In genomic region chr3:127671523-127672428, GRCh38 we compare ENCODE assay signal across 8 cellular contexts. TPM values are rescaled to one million over a fixed set of nuclear protein-coding genes. Genes with fewer than 3 reads are reported as not detected.
DNase-seq lines count a peak whose midpoint lies in the region; ATAC-seq and TF ChIP-seq lines count a peak whose summit lies in the region.

No MANE protein-coding gene starts in this region.

- H3F3A ChIP-seq in neural cell (ENCODE audit: insufficient read depth, low read length, poor library complexity, severe bottlenecking), result no peaks in the 10 kb centered on the region

- H3K9ac ChIP-seq in neural cell (ENCODE audit: low read length), result no peak overlapping the region

- H4K20me1 ChIP-seq in neural cell (ENCODE audit: insufficient read depth), result no peaks in the 10 kb centered on the region

- no peak for TF ChIP-seq RAD21 in neural cell (conservative IDR thresholded peaks at IDR 0.05)

- H3K36me3 ChIP-seq in BJ (ENCODE audit: control insufficient read depth, insufficient read depth, low read length), result peaks cover 7% of the 10 kb centered on the region; the same call in 1 of the 2 replicates
- peaks cover 6 to 17% (median 13%) of the 10 kb centered on the region in 4 donors for H3K36me3 ChIP-seq in esophagus muscularis mucosa
- H3K36me3 ChIP-seq in neural cell (ENCODE audit: insufficient read depth, low read length), result no peaks in the 10 kb centered on the region

- 83% methylated on average over 6 of the region's 44 CpGs for WGBS in esophagus muscularis mucosa

- H3K4me2 ChIP-seq in neural cell (ENCODE audit: low read length), result no peak overlapping the region

- H3K27me3 ChIP-seq in BJ (ENCODE audit: control insufficient read depth, insufficient read depth, low read length) (no peaks in the 10 kb centered on the region), esophagus muscularis mucosa (no peaks in the 10 kb centered on the region), neural cell (ENCODE audit: insufficient read depth, low read depth, low read length) (no peaks in the 10 kb centered on the region)

- no peaks in the 10 kb centered on the region for H3K9me3 ChIP-seq in esophagus muscularis mucosa
- H3K9me3 ChIP-seq in neural cell (ENCODE audit: low read length), result no peaks in the 10 kb centered on the region

- peaks cover 22 to 45% (median 41%) of the 10 kb centered on the region in 4 donors for H3K4me1 ChIP-seq in esophagus muscularis mucosa

- H3K27ac ChIP-seq in esophagus muscularis mucosa (replicated peaks in 1 of 4) (peak overlapping the region; percentile 90 to 95 (median 94)), neural cell (ENCODE audit: low read length) (no peak overlapping the region)

- TF ChIP-seq EP300 in esophagus muscularis mucosa (IDR thresholded peaks at IDR 0.05) (no peak), neural cell (conservative IDR thresholded peaks at IDR 0.05; ENCODE audit: poor library complexity, severe bottlenecking) (no peak)

- H3K9me2 ChIP-seq in neural cell (ENCODE audit: insufficient read depth, low read length), result no peaks in the 10 kb centered on the region

- TF ChIP-seq POLR2A in esophagus muscularis mucosa (IDR thresholded peaks at IDR 0.05; ENCODE audit: low read depth), result no peak

- no peaks in the 10 kb centered on the region for H3K79me2 ChIP-seq in neural cell (replicated peaks; ENCODE audit: insufficient read depth, low read length)

- TF ChIP-seq CTCF in BJ (IDR thresholded peaks at IDR 0.05; ENCODE audit: insufficient read depth, low read depth, low read length), result no peak
- no peak for TF ChIP-seq CTCF in esophagus muscularis mucosa (IDR thresholded peaks at IDR 0.05)
- no peak for TF ChIP-seq CTCF in neural cell (IDR thresholded peaks at IDR 0.05; ENCODE audit: poor library complexity, severe bottlenecking)

- CTCF ChIA-PET in BJ (lab: Yijun Ruan, JAX), result interaction anchor here (0.9 to 1.7 kb wide), 4 partner anchors 13 to 299 kb away, joined by 3 to 4 read pairs (median 3); no protein-coding TSS in a partner anchor

- POLR2A ChIA-PET in BJ (lab: Charles Lee), result no interaction called here

- peak overlapping the region; percentile 93 for H3K4me3 ChIP-seq in BJ (ENCODE audit: low read depth, low read length)
- peak overlapping the region; percentile 72 to 100 (median 97) for H3K4me3 ChIP-seq in esophagus muscularis mucosa
- H3K4me3 ChIP-seq in neural cell (ENCODE audit: low read length), result peak overlapping the region; percentile 43

- H2AFZ ChIP-seq in neural cell (ENCODE audit: low read depth, low read length), result no peak overlapping the region

- intact Hi-C loops in esophagus muscularis mucosa (cut with DNase I), result loop anchor here (10.0 kb wide), 2 partner anchors 243 to 383 kb away; partner anchors contain the start of genes KBTBD12 and SEC61A1

- DNase-seq in BJ (ENCODE audit: low read depth), result no peak
- peak; percentile 16 for DNase-seq in HT-29 (ENCODE audit: low spot score)
- DNase-seq in activated CD8-positive, alpha-beta memory T cell treated with anti-CD3 and anti-CD28 coated beads for 24 hours, result peak; percentile 82
- DNase-seq in esophagus muscularis mucosa (ENCODE audit: extremely low spot score), result no peak
- DNase-seq in putamen (ENCODE audit: low spot score), result no peak

- ATAC-seq in GM19438 (IDR thresholded peaks at IDR 0.05; ENCODE audit: low read depth, unreplicated experiment) (peak; percentile 16), HG03469 (IDR thresholded peaks at IDR 0.05; ENCODE audit: unreplicated experiment) (no peak)

TF ChIP-seq in neural cell, 6 proteins besides CTCF, POLR2A, EP300 and RAD21:
- TF ChIP-seq EZH2 (IDR thresholded peaks at IDR 0.05; ENCODE audit: borderline replicate concordance, insufficient read depth, low read length, poor library complexity, severe bottlenecking), result no peak
- no peak for TF ChIP-seq SMC3 (conservative IDR thresholded peaks at IDR 0.05; ENCODE audit: poor library complexity)
- TF ChIP-seq TAF1 (IDR thresholded peaks at IDR 0.05; ENCODE audit: low read depth), result no peak
- no peak for TF ChIP-seq REST (IDR thresholded peaks at IDR 0.05; ENCODE audit: borderline replicate concordance)
- no peak for TF ChIP-seq MXI1 (conservative IDR thresholded peaks at IDR 0.05; ENCODE audit: poor library complexity, severe bottlenecking)
- TF ChIP-seq POLR2AphosphoS5 (IDR thresholded peaks at IDR 0.05), result no peak

RNA-seq across cellular contexts. Expression of gene ABTB1, which starts 1.0 kb away (rescaled TPM):
- 20.7 and 46.5 TPM in 2 replicates for polyA plus RNA-seq in BJ (2011; rRNA removed)
- 19.0 and 40.4 TPM in 2 replicates for polyA minus RNA-seq in BJ (2011; rRNA and poly(A)+ RNA removed)
- 5.5 and 10.1 TPM in 2 replicates for total RNA-seq in HT-29 (2014; rRNA removed; shearing (Covaris generic))
- 10 to 100 TPM; 21.7 to 44.4 (median 40.6) TPM for total RNA-seq in esophagus muscularis mucosa
- polyA plus RNA-seq in neural cell, result 2.0 and 4.3 TPM in 2 replicates
- polyA minus RNA-seq in neural cell, result 4.9 and 6.6 TPM in 2 replicates

RNA-seq across cellular contexts. Expression of gene PODXL2, which starts 42.8 kb away (rescaled TPM):
- polyA plus RNA-seq in BJ (2011; rRNA removed) (2.6 and 3.4 TPM in 2 replicates), neural cell (266 and 342 TPM in 2 replicates)
- polyA minus RNA-seq in BJ (2011; rRNA and poly(A)+ RNA removed), result 0.72 and 1.2 TPM in 2 replicates
- total RNA-seq in HT-29 (2014; rRNA removed; shearing (Covaris generic)), result 41.7 and 42.0 TPM in 2 replicates
- total RNA-seq in esophagus muscularis mucosa, result 1 to 10 TPM; 1.7 to 3.1 (median 2.5) TPM
- 245 and 268 TPM in 2 replicates for polyA minus RNA-seq in neural cell

Comparison
In these comparisons a context has a peak if more than half of its experiments do, and no peak if none do; other contexts are left out.
1. DNase-seq: peak in HT-29 (single experiment) and activated CD8-positive, alpha-beta memory T cell treated with anti-CD3 and anti-CD28 coated beads for 24 hours (single experiment); none in BJ (single experiment), esophagus muscularis mucosa (single experiment) and putamen (single experiment).
2. H3K4me3 ChIP-seq: peak in every context shown above with its lines; median percentile 97 in esophagus muscularis mucosa; 93 in BJ; 43 in neural cell.
3. RNA of gene PODXL2, which starts 42.8 kb away (total RNA-seq): 41.7 to 42.0 TPM in HT-29; 1.7 to 3.1 TPM in esophagus muscularis mucosa; every median in the first group is over 10 times any median in the second.